In genomic region chr19:18436651-18437478, GRCh38 we compare ENCODE assay signal across 8 cellular contexts. TPM values are rescaled to one million over a fixed set of nuclear protein-coding genes. Genes with fewer than 3 reads are reported as not detected.
DNase-seq lines count a peak whose midpoint lies in the region; ATAC-seq, FAIRE-seq and TF ChIP-seq lines count a peak whose summit lies in the region.

No MANE protein-coding gene starts in this region.

- ATAC-seq in GM21825 (IDR thresholded peaks at IDR 0.05; ENCODE audit: unreplicated experiment) = peak; percentile 40

- dilution Hi-C loops in keratinocyte (cut with MboI; ENCODE audit: extremely low pct_ligation_motif_present, low sequenced_read_pairs) = no loop called here

- H3K4me1 ChIP-seq in keratinocyte (ENCODE audit: control insufficient read depth, extremely low read depth, insufficient read depth, low read length) = peaks cover 23% of the 10 kb centered on the region

- DNase-seq in Caki2 (ENCODE audit: low read depth) = peak; percentile 95
- peak; percentile 32 for DNase-seq in NCI-H1436 treated with DMSO at 0.1 percent for 48 hours (lab: John Stamatoyannopoulos, UW)
- peak; percentile 65 for DNase-seq in UCSD-AML1 (lab: John Stamatoyannopoulos, UW; ENCODE audit: unreplicated experiment)
- DNase-seq in brain microvascular endothelial cell = peak; percentile 72
- no peak for DNase-seq in keratinocyte (ENCODE audit: low read depth, low spot score)
- DNase-seq in stimulated activated CD4-positive, alpha-beta T cell treated with anti-CD3 and anti-CD28 coated beads, Interleukin-2, amount 100 ng/mL, for 4 hours (ENCODE audit: low read depth) = peak; percentile 67
- DNase-seq in NK-92 (lab: John Stamatoyannopoulos, UW; ENCODE audit: unreplicated experiment) = no peak

- peak; percentile 16 for TF ChIP-seq CTCF in brain microvascular endothelial cell (IDR thresholded peaks at IDR 0.05; ENCODE audit: low read depth, low read length, missing control alignments)
- no peak for TF ChIP-seq CTCF in keratinocyte (optimal IDR thresholded peaks at IDR 0.05 in 1 of 3, IDR thresholded peaks at IDR 0.05 in 1 of 3, conservative IDR thresholded peaks at IDR 0.05 in 1 of 3; ENCODE audit: extremely low read depth in 1 of 3, insufficient read depth in 2 of 3, low read length in 3 of 3)

- H3K27me3 ChIP-seq in brain microvascular endothelial cell (replicated peaks) = no peaks in the 10 kb centered on the region
- no peaks in the 10 kb centered on the region for H3K27me3 ChIP-seq in keratinocyte (ENCODE audit: control insufficient read depth, extremely low read depth, insufficient read depth, low read length)

- H3K27ac ChIP-seq in brain microvascular endothelial cell (no peak overlapping the region), keratinocyte (ENCODE audit: control insufficient read depth, insufficient read depth, low read length) (no peak overlapping the region)

- no peaks in the 10 kb centered on the region for H4K20me1 ChIP-seq in keratinocyte (ENCODE audit: control insufficient read depth, extremely low read depth, insufficient read depth, low read length)

- H3K36me3 ChIP-seq in brain microvascular endothelial cell (replicated peaks) (peaks cover 16% of the 10 kb centered on the region), keratinocyte (ENCODE audit: control insufficient read depth in 2 of 2, extremely low read depth in 1 of 2, insufficient read depth in 2 of 2, low read length in 2 of 2) (peaks cover 0 to 3% of the 10 kb centered on the region in 2 experiments)

- no peak for FAIRE-seq in keratinocyte (lab: Jason Lieb, UNC)

- no peak overlapping the region for H2AFZ ChIP-seq in keratinocyte (ENCODE audit: control insufficient read depth, low read length)

- no peaks in the 10 kb centered on the region for H3K79me2 ChIP-seq in keratinocyte (ENCODE audit: control insufficient read depth, insufficient read depth, low read length)

- no peak overlapping the region for H3K9ac ChIP-seq in keratinocyte (ENCODE audit: control insufficient read depth, extremely low read depth, insufficient read depth, low read length)

- H3K9me1 ChIP-seq in keratinocyte (ENCODE audit: control insufficient read depth, extremely low read depth, insufficient read depth, low read length) = peaks cover 9% of the 10 kb centered on the region

- in situ Hi-C loops in Caki2 (cut with HindIII; ENCODE audit: low pct_unique_long_range_greater_than_20kb, low sequenced_read_pairs) (no loop called here), brain microvascular endothelial cell (cut with HindIII; ENCODE audit: low pct_ligation_motif_present, low sequenced_read_pairs) (no loop called here)

- H3K9me3 ChIP-seq in keratinocyte (ENCODE audit: control insufficient read depth, low read depth, low read length) = no peaks in the 10 kb centered on the region

- no peak overlapping the region for H3K4me2 ChIP-seq in keratinocyte (ENCODE audit: control insufficient read depth, extremely low read depth, insufficient read depth, low read depth, low read length)

- H3K4me3 ChIP-seq in brain microvascular endothelial cell (ENCODE audit: low read depth, low read length) (peak overlapping the region; percentile 58), keratinocyte (ENCODE audit: control insufficient read depth in 2 of 3, extremely low read depth in 1 of 3, insufficient read depth in 2 of 3, low read depth in 1 of 3, low read length in 3 of 3) (peak overlapping the region in 2 of 3 experiments; percentile 10 to 34)

RNA-seq across cellular contexts. Expression of gene ISYNA1, which starts 1.1 kb away (rescaled TPM):
- 118 and 155 TPM in 2 replicates for total RNA-seq in Caki2 (2014; rRNA removed; shearing (Covaris generic); ENCODE audit: low replicate concordance)
- polyA plus RNA-seq in keratinocyte = 3.5 to 8.3 TPM (median 7.0 TPM) in 3 replicates
- polyA plus RNA-seq in keratinocyte (2011; ENCODE audit: low read depth) = 0.60 TPM
- 3.1 and 7.3 TPM in 2 replicates for polyA plus RNA-seq in keratinocyte (2011; cell fraction: cytosol; rRNA removed)
- polyA plus RNA-seq in keratinocyte (2011; cell fraction: nucleus; rRNA removed) = 17.4 and 28.2 TPM in 2 replicates
- polyA plus RNA-seq in keratinocyte (2012; ENCODE audit: low replicate concordance) = 7.7 and 10.7 TPM in 2 replicates
- 3.3 to 6.8 TPM (median 5.9 TPM) in 3 replicates for polyA minus RNA-seq in keratinocyte
- polyA minus RNA-seq in keratinocyte (2011; cell fraction: cytosol; rRNA and poly(A)+ RNA removed) = 15.5 TPM
- polyA minus RNA-seq in keratinocyte (2011; cell fraction: nucleus; rRNA and poly(A)+ RNA removed) = 6.5 and 8.8 TPM in 2 replicates

RNA-seq across cellular contexts. Expression of gene SSBP4, which starts 17.7 kb away (rescaled TPM):
- 87.5 and 106 TPM in 2 replicates for total RNA-seq in Caki2 (2014; rRNA removed; shearing (Covaris generic); ENCODE audit: low replicate concordance)
- 7.5 to 11.3 TPM (median 10.8 TPM) in 3 replicates for polyA plus RNA-seq in keratinocyte
- polyA plus RNA-seq in keratinocyte (2011; ENCODE audit: low read depth) = 3.6 TPM
- 4.1 and 15.9 TPM in 2 replicates for polyA plus RNA-seq in keratinocyte (2011; cell fraction: cytosol; rRNA removed)
- 12.5 and 15.5 TPM in 2 replicates for polyA plus RNA-seq in keratinocyte (2011; cell fraction: nucleus; rRNA removed)
- 10.1 and 20.9 TPM in 2 replicates for polyA plus RNA-seq in keratinocyte (2012; ENCODE audit: low replicate concordance)
- 2.2 to 9.2 TPM (median 4.5 TPM) in 3 replicates for polyA minus RNA-seq in keratinocyte
- 34.0 TPM for polyA minus RNA-seq in keratinocyte (2011; cell fraction: cytosol; rRNA and poly(A)+ RNA removed)
- polyA minus RNA-seq in keratinocyte (2011; cell fraction: nucleus; rRNA and poly(A)+ RNA removed) = 10.2 and 19.3 TPM in 2 replicates

RNA-seq across cellular contexts. Expression of gene LRRC25, which starts 39.4 kb away (rescaled TPM):
- not detected in 2 replicates for total RNA-seq in Caki2 (2014; rRNA removed; shearing (Covaris generic); ENCODE audit: low replicate concordance)
- not detected in 3 replicates for polyA plus RNA-seq in keratinocyte
- not detected for polyA plus RNA-seq in keratinocyte (2011; ENCODE audit: low read depth)
- not detected in 2 replicates for polyA plus RNA-seq in keratinocyte (2011; cell fraction: cytosol; rRNA removed)
- polyA plus RNA-seq in keratinocyte (2011; cell fraction: nucleus; rRNA removed) = not detected in 2 replicates
- polyA plus RNA-seq in keratinocyte (2012; ENCODE audit: low replicate concordance) = not detected in 2 replicates
- not detected in 3 replicates for polyA minus RNA-seq in keratinocyte
- not detected for polyA minus RNA-seq in keratinocyte (2011; cell fraction: cytosol; rRNA and poly(A)+ RNA removed)
- polyA minus RNA-seq in keratinocyte (2011; cell fraction: nucleus; rRNA and poly(A)+ RNA removed) = not detected in 2 replicates

RNA-seq across cellular contexts. Expression of gene GDF15, which starts 50.9 kb away (rescaled TPM):
- total RNA-seq in Caki2 (2014; rRNA removed; shearing (Covaris generic); ENCODE audit: low replicate concordance) = 349 and 410 TPM in 2 replicates
- 0.27 to 0.49 TPM (median 0.31 TPM) in 3 replicates for polyA plus RNA-seq in keratinocyte
- polyA plus RNA-seq in keratinocyte (2011; ENCODE audit: low read depth) = 13.0 TPM
- 0.56 and 0.99 TPM in 2 replicates for polyA plus RNA-seq in keratinocyte (2011; cell fraction: cytosol; rRNA removed)
- 1.9 and 2.4 TPM in 2 replicates for polyA plus RNA-seq in keratinocyte (2011; cell fraction: nucleus; rRNA removed)
- 0.39 and 61.8 TPM in 2 replicates for polyA plus RNA-seq in keratinocyte (2012; ENCODE audit: low replicate concordance)
- 0.20 to 1.0 TPM in 2 of 3 replicates, not detected in the other for polyA minus RNA-seq in keratinocyte
- polyA minus RNA-seq in keratinocyte (2011; cell fraction: cytosol; rRNA and poly(A)+ RNA removed) = not detected
- polyA minus RNA-seq in keratinocyte (2011; cell fraction: nucleus; rRNA and poly(A)+ RNA removed) = 1.6 and 2.0 TPM in 2 replicates

Comparison
In these comparisons a context has a peak if more than half of its experiments do, and no peak if none do; other contexts are left out.
1. DNase-seq: peak in Caki2 (single experiment), NCI-H1436 treated with DMSO at 0.1 percent for 48 hours (single experiment), UCSD-AML1 (single experiment), brain microvascular endothelial cell (single experiment) and stimulated activated CD4-positive, alpha-beta T cell treated with anti-CD3 and anti-CD28 coated beads, Interleukin-2, amount 100 ng/mL, for 4 hours (single experiment); none in keratinocyte (single experiment) and NK-92 (single experiment).